16 cellular contexts compared by ENCODE assay signal in the genomic region with DNA sequence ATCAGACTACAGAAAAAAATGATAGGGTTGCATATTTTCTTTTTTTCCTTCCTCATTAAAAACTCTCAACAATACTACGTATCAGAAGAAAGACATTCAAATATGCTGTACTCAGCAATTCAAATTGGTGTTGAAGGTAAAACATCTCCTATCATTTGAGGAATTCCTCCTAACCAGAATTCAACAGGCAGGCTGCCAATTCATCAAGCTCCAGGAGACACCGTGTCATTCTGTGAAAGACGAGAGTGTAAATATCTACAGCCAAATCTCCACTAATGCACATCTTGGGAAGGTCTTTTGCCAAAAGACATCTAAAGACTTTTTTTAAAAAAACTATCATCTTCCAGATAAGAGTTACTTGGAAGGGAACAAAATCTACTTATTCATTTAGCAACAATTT.
"Had no signal": no experiment of that assay in that cellular context is flagged by ENCODE, and none has a peak within 500 bp of the region (broad histone marks: within the 10 kb centered on the region; RNA-seq: fewer than 3 reads in every experiment).

No MANE protein-coding gene starts in this region.

- H3K4me3 ChIP-seq: coronary artery, heart right ventricle, left ventricle myocardium inferior, suprapubic skin, upper lobe of left lung had no signal

- H3K27me3 ChIP-seq: heart right ventricle, suprapubic skin, upper lobe of left lung had no signal

- H3K27ac ChIP-seq: left ventricle myocardium inferior, suprapubic skin, upper lobe of left lung had no signal

- H3K36me3 ChIP-seq: heart right ventricle, left ventricle myocardium inferior, upper lobe of left lung had no signal

- H3K4me1 ChIP-seq: left ventricle myocardium inferior, suprapubic skin, upper lobe of left lung had no signal

- H3K9me3 ChIP-seq: heart right ventricle, left ventricle myocardium inferior, suprapubic skin, upper lobe of left lung had no signal

- DNase-seq: activated CD4-positive, alpha-beta T cell treated with anti-CD3 and anti-CD28 coated beads for 48 hours; activated CD8-positive, alpha-beta T cell treated with anti-CD3 and anti-CD28 coated beads, Interleukin-2, amount 10 ng/mL, durations not matched to agents 7 days and 5 days; activated naive CD4-positive, alpha-beta T cell treated with Interleukin-2 at 50 U/mL for 16 hours; activated naive CD8-positive, alpha-beta T cell treated with anti-CD3 and anti-CD28 coated beads, Interleukin-2, amount 50 U/mL, for 24 hours; caudate nucleus; effector CD8-positive, alpha-beta T cell; foreskin melanocyte; heart right ventricle; left ventricle myocardium inferior; stimulated activated CD4-positive, alpha-beta T cell treated with anti-CD3 and anti-CD28 coated beads, Interleukin-4, amount 100 ng/mL, for 1 hour; stimulated activated CD8-positive, alpha-beta memory T cell treated with anti-CD3 and anti-CD28 coated beads, Interleukin-4, amount 100 ng/mL, for 48 hours; stimulated activated naive CD8-positive, alpha-beta T cell treated with anti-CD3 and anti-CD28 coated beads, Interleukin-15, Interleukin-2, amounts not matched to agents 100 U/mL and 50 U/mL, for 24 hours; upper lobe of left lung had no signal

- ATAC-seq: activated CD8-positive, alpha-beta T cell treated with anti-CD3 and anti-CD28 coated beads, Interleukin-2, amount 10 ng/mL, durations not matched to agents 7 days and 5 days; activated naive CD8-positive, alpha-beta T cell treated with anti-CD3 and anti-CD28 coated beads, Interleukin-2, amount 50 U/mL, for 24 hours; heart right ventricle; stimulated activated naive CD8-positive, alpha-beta T cell treated with anti-CD3 and anti-CD28 coated beads, Interleukin-15, Interleukin-2, amounts not matched to agents 100 U/mL and 50 U/mL, for 24 hours; WTC11 had no signal
